Comparison of ENCODE assay signal across 9 cellular contexts in the genomic region with DNA sequence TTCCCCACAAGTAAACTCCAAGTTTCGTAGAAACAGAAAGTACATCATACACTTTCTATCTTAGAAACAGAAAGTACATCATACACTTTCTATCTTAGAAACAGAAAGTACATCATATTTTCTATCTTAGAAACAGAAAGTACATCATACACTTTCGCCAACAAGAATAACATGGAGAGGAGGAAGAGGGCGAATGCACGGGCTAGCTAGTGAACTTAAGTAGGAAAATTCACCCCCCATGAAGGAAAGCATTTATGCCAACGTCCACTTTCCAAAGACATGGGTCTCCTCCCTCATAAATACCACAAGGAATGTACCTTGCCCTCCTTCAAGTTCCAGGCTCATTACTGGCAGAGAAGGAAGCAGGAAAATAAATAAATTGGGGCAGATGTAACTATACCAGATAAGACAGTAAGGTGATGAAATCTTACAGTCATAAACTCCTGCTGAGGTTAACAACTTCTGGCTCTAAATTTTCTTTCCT.
DNase-seq lines count a peak whose midpoint lies in the region; ATAC-seq and TF ChIP-seq lines count a peak whose summit lies in the region.
"Had no signal": no experiment of that assay in that cellular context is flagged by ENCODE, and none has a peak within 500 bp of the region (broad histone marks: within the 10 kb centered on the region; RNA-seq: fewer than 3 reads in every experiment).

No MANE protein-coding gene starts in this region.

- DNase-seq in PC-3 (peak; percentile 51), chondrocyte (ENCODE audit: low spot score) (no peak), NCI-H1436 treated with DMSO at 0.1 percent for 48 hours (lab: John Stamatoyannopoulos, UW) (no peak), posterior vena cava (ENCODE audit: low spot score) (no peak), NK-92 (lab: John Stamatoyannopoulos, UW; ENCODE audit: unreplicated experiment) (no peak)

- H3K9me3 Mint-ChIP-seq in chondrocyte (ENCODE audit: low read depth): peaks cover 6% of the 10 kb centered on the region

- peaks cover 2% of the 10 kb centered on the region for H3K27me3 Mint-ChIP-seq in chondrocyte (ENCODE audit: low read depth)

- no peaks in the 10 kb centered on the region for H4K20me1 ChIP-seq in PC-3 (ENCODE audit: low read length)

- H3K9me2 ChIP-seq in PC-3 (replicated peaks; ENCODE audit: low read length): no peaks in the 10 kb centered on the region

- intact Hi-C loops in PC-3 (cut with micrococcal nuclease): loop anchor here (2.0 to 10.0 kb wide), 2 partner anchors 63 to 139 kb away; no protein-coding TSS in a partner anchor
- intact Hi-C loops in posterior vena cava (cut with DNase I): loop anchor here in 1 of 2 donors (5.0 kb wide), 1 partner anchor 229 kb away; no protein-coding TSS in a partner anchor

- H3K4me3 Mint-ChIP-seq in chondrocyte (ENCODE audit: unreplicated experiment): no peak overlapping the region

- no peaks in the 10 kb centered on the region for H3F3A ChIP-seq in PC-3 (ENCODE audit: low read length, unreplicated experiment)

- no peak for TF ChIP-seq CTCF in PC-3 (conservative IDR thresholded peaks at IDR 0.05; ENCODE audit: low read depth, low read length)
- TF ChIP-seq CTCF in chondrocyte (IDR thresholded peaks at IDR 0.05): no peak

- H3K4me3 ChIP-seq in PC-3 (ENCODE audit: low read length): no peak overlapping the region
- peak overlapping the region; percentile 36 for H3K4me3 ChIP-seq in mononuclear cell (ENCODE audit: low read length)
- H3K4me3 ChIP-seq: SK-N-MC had no signal

- BruUV-seq in PC-3 (replicated peaks; lab: Mats Ljungman, UMichigan): no TSS peak

- no peak overlapping the region for H3K27ac Mint-ChIP-seq in chondrocyte (ENCODE audit: unreplicated experiment)

- peaks cover 11% of the 10 kb centered on the region; the same call in 1 of the 2 replicates for H3K79me2 ChIP-seq in PC-3 (ENCODE audit: low read length)

- no peaks in the 10 kb centered on the region for H3K36me3 Mint-ChIP-seq in chondrocyte (ENCODE audit: low read depth)

- CTCF ChIA-PET in PC-3 (lab: Charles Lee): no interaction called here

- peak overlapping the region; percentile 94 for H3K27ac ChIP-seq in PC-3 (ENCODE audit: low read length)
- H3K27ac ChIP-seq: SK-N-MC had no signal

- no peaks in the 10 kb centered on the region for H3K36me3 ChIP-seq in PC-3 (ENCODE audit: low read depth, low read length)

- POLR2A ChIA-PET in PC-3 (lab: Charles Lee; ENCODE audit: unreplicated experiment): no interaction called here

- H3K4me2 ChIP-seq in PC-3 (ENCODE audit: low read length): peak overlapping the region; percentile 53

- H3K9me3 ChIP-seq in PC-3 (ENCODE audit: low read length) (no peaks in the 10 kb centered on the region), mononuclear cell (ENCODE audit: low read depth, low read length) (no peaks in the 10 kb centered on the region)

- H3K9ac ChIP-seq in PC-3 (ENCODE audit: low read length): peak overlapping the region; percentile 64; the same call in 1 of the 2 replicates

- H3K27me3 ChIP-seq in PC-3 (ENCODE audit: low read length) (no peaks in the 10 kb centered on the region), mononuclear cell (ENCODE audit: insufficient read depth, low read length) (no peaks in the 10 kb centered on the region)

- ATAC-seq in GM18873 (IDR thresholded peaks at IDR 0.05; ENCODE audit: low FRiP score, unreplicated experiment) (peak; percentile 81), HG02623 (IDR thresholded peaks at IDR 0.05; ENCODE audit: unreplicated experiment) (peak; percentile 98), PC-3 (0 out of 2 replicates have a peak, but pooled peaks have one; percentile 8)

- no peak overlapping the region for H2AFZ ChIP-seq in PC-3 (ENCODE audit: low read length)

- H3K4me1 ChIP-seq in PC-3 (ENCODE audit: insufficient read depth, low read length) (peaks cover 61% of the 10 kb centered on the region), mononuclear cell (ENCODE audit: insufficient read depth, low read length) (peaks cover 49% of the 10 kb centered on the region)

- H3K4me1 Mint-ChIP-seq in chondrocyte (ENCODE audit: low read depth): peaks cover 11% of the 10 kb centered on the region

Comparison
In these comparisons a context has a peak if more than half of its experiments do, and no peak if none do; other contexts are left out.
1. ATAC-seq: peak in every context shown above with its lines; median percentile 98 in HG02623; 81 in GM18873; 8 in PC-3.